Comparison of ENCODE assay signal across 1 cellular context in genomic region chr2:98568161-98568956, GRCh38.
TF ChIP-seq lines count a peak whose summit lies in the region.

No MANE protein-coding gene starts in this region.

TF ChIP-seq in SK-N-SH treated with all-trans-retinoic acid at 6 μM for 48 hours, 23 proteins besides CTCF, POLR2A, EP300 and RAD21 (continued from another document):
- TF ChIP-seq TSHZ2 (CRISPR knock-in tag; IDR thresholded peaks at IDR 0.05): no peak
